ENCODE assay signal across 20 cellular contexts in the genomic region with DNA sequence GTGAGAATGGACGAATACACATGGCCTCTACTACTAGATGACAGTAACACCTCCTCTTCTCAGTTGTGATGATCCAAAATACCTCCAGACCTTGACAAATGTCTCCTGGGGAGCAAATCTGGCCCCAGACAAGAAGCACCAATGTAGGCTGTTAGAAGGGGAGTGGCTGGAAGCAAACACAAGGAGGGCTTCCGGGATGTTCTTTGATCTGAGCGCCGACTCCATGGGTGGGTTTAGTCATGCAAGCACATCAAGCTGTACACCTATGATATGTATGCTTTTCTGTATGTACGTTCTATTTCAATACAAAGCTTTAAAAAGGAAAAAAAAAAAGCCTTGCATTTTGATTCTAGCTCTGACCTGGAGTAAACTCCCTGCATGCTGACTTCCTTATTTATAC.
"Had no signal": no experiment of that assay in that cellular context is flagged by ENCODE, and none has a peak within 500 bp of the region (broad histone marks: within the 10 kb centered on the region; RNA-seq: fewer than 3 reads in every experiment).

No MANE protein-coding gene starts in this region.

- DNase-seq: activated CD4-positive, alpha-beta memory T cell treated with anti-CD3 and anti-CD28 coated beads for 36 hours; activated CD4-positive, alpha-beta T cell treated with anti-CD3 and anti-CD28 coated beads, Interleukin-2, amount 10 ng/mL, durations not matched to agents 7 days and 5 days; activated CD4-positive, CD25-positive, alpha-beta regulatory T cell; activated gamma-delta T cell; activated naive CD4-positive, alpha-beta T cell treated with anti-CD3 and anti-CD28 coated beads for 36 hours; activated T-cell treated with anti-CD3 and anti-CD28 coated beads for 4 hours; activated T-cell treated with anti-CD3 and anti-CD28 coated beads, Interleukin-2, amount 50 U/mL, for 48 hours; amygdala; Karpas-422; MM.1S; NCI-H1105 treated with DMSO at 0.1 percent for 48 hours; NCI-H1436 treated with DMSO at 0.1 percent for 48 hours; NCI-H187; NCI-H2081; NCI-H446; NCI-H524; PC-3; SHP77 treated with DMSO at 0.1 percent for 48 hours; T-helper 17 cell; T-helper 9 cell had no signal
